ENCODE assay signal across 25 cellular contexts in the genomic region with DNA sequence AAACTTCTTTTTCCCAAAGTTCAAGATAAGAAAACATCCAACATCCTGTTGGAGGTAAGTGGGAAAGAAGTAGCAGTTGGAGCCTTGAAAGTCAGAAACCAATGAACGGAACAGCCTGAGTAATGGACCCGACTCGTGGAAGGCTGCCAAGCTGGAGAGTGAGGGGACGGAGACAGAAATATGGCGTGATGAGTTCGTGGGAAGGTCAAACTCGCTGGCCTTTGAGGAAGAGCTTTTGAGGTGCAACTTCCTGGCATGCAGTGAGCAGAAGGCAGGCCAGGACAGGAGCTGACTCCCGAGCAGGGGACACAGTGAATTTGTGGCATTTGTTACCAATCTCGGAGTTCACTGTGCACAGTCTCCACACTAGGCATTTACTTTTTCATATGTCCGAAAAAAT. TPM values are rescaled to one million over a fixed set of nuclear protein-coding genes. Genes with fewer than 3 reads are reported as not detected.
"Had no signal": no experiment of that assay in that cellular context is flagged by ENCODE, and none has a peak within 500 bp of the region (broad histone marks: within the 10 kb centered on the region; RNA-seq: fewer than 3 reads in every experiment).

No MANE protein-coding gene starts in this region.

- FAIRE-seq: frontal cortex had no signal

- DNase-seq: colonic mucosa; effector CD8-positive, alpha-beta T cell; heart right ventricle; hypothalamus; islet precursor cell; left ventricle myocardium superior; mucosa of descending colon; naive thymus-derived CD8-positive, alpha-beta T cell; posterior cingulate gyrus; sigmoid colon; stimulated activated CD4-positive, alpha-beta T cell treated with anti-CD3 and anti-CD28 coated beads, Interleukin-12 subunit alpha, Interleukin-12 subunit beta, amount 100 ng/mL, for 4 hours; stimulated activated naive CD4-positive, alpha-beta T cell treated with Interleukin-2 at 50 U/mL for 16 hours; thyroid gland; upper lobe of left lung had no signal

- H3K27me3 ChIP-seq: colonic mucosa, sigmoid colon, suprapubic skin, thyroid gland, upper lobe of left lung, vagina had no signal

- H3K4me1 ChIP-seq: colonic mucosa, heart right ventricle, sigmoid colon, suprapubic skin, thyroid gland, vagina had no signal

- H3K4me3 ChIP-seq: colonic mucosa, heart right ventricle, mucosa of descending colon, sigmoid colon, skin epidermis, suprapubic skin, thyroid gland, upper lobe of left lung, vagina had no signal

- H3K27ac ChIP-seq: colonic mucosa, heart right ventricle, sigmoid colon, skin epidermis, suprapubic skin, thyroid gland, upper lobe of left lung, vagina had no signal

- ATAC-seq: heart right ventricle; left ventricle myocardium superior; mucosa of descending colon; naive thymus-derived CD8-positive, alpha-beta T cell had no signal

- H3K9me3 ChIP-seq: colonic mucosa, heart right ventricle, mucosa of descending colon, sigmoid colon, suprapubic skin, thyroid gland, upper lobe of left lung, vagina had no signal

- H3K36me3 ChIP-seq: colonic mucosa, heart right ventricle, sigmoid colon, suprapubic skin, thyroid gland, upper lobe of left lung, vagina had no signal

RNA-seq across cellular contexts. Expression of gene TRIML1, which starts 1.0 kb away (rescaled TPM):
- total RNA-seq: cerebellum; colonic mucosa; frontal cortex; heart right ventricle; left ventricle myocardium superior; lung microvascular endothelial cell; mesenteric fat pad; mucosa of descending colon; naive thymus-derived CD8-positive, alpha-beta T cell; osteocyte; pulmonary artery endothelial cell; sigmoid colon; suprapubic skin; thyroid gland; upper lobe of left lung; vagina had no signal
- polyA plus RNA-seq: esophagus; heart right ventricle; naive thymus-derived CD8-positive, alpha-beta T cell; neural cell; sigmoid colon had no signal

RNA-seq across cellular contexts. Expression of gene TRIML2, which starts 28.8 kb away (rescaled TPM):
- total RNA-seq: cerebellum; frontal cortex; heart right ventricle; left ventricle myocardium superior; lung microvascular endothelial cell; mesenteric fat pad; mucosa of descending colon; naive thymus-derived CD8-positive, alpha-beta T cell; osteocyte; sigmoid colon; suprapubic skin; thyroid gland; upper lobe of left lung; vagina had no signal
- polyA plus RNA-seq: esophagus; naive thymus-derived CD8-positive, alpha-beta T cell; neural cell; sigmoid colon had no signal
